Comparison of ENCODE assay signal across 20 cellular contexts in genomic region chr10:59887972-59888640, GRCh38. TPM values are rescaled to one million over a fixed set of nuclear protein-coding genes. Genes with fewer than 3 reads are reported as not detected.
DNase-seq lines count a peak whose midpoint lies in the region; ATAC-seq and TF ChIP-seq lines count a peak whose summit lies in the region.
"Had no signal": no experiment of that assay in that cellular context is flagged by ENCODE, and none has a peak within 500 bp of the region (broad histone marks: within the 10 kb centered on the region; RNA-seq: fewer than 3 reads in every experiment).

No MANE protein-coding gene starts in this region.

- no peaks in the 10 kb centered on the region for H3K9me3 ChIP-seq in CD8-positive, alpha-beta T cell (ENCODE audit: low read length)
- no peaks in the 10 kb centered on the region for H3K9me3 ChIP-seq in H9 (ENCODE audit: control insufficient read depth, low read depth, low read length)
- H3K9me3 ChIP-seq: esophagus muscularis mucosa, heart left ventricle, MG63, right lobe of liver, testis had no signal

- no peaks in the 10 kb centered on the region for H3K9me3 Mint-ChIP-seq in CD8-positive, alpha-beta T cell
- H3K9me3 Mint-ChIP-seq in H9 (no peaks in the 10 kb centered on the region), memory B cell (no peaks in the 10 kb centered on the region)
- no peaks in the 10 kb centered on the region for H3K9me3 Mint-ChIP-seq in activated naive CD8-positive, alpha-beta T cell (ENCODE audit: low read depth)
- H3K9me3 Mint-ChIP-seq: dendritic cell treated with granulocyte-macrophage colony-stimulating factor and Interleukin-4, amounts not matched to agents 40 ng/mL and 50 ng/mL, for 4 days had no signal

- CTCF ChIA-PET in CD8-positive, alpha-beta T cell (lab: Charles Lee): interaction anchor here (1.8 kb wide), 1 partner anchor 18 kb away, joined by 6 read pairs; the partner anchor contains the start of gene CCDC6

- no peak overlapping the region for H2BK12ac ChIP-seq in H9 (ENCODE audit: insufficient read length, low read depth, low read length)

- no peak overlapping the region for H3K56ac ChIP-seq in H9 (ENCODE audit: insufficient read length, low read depth, low read length)

- peaks cover 88% of the 10 kb centered on the region for H3K4me1 Mint-ChIP-seq in CD8-positive, alpha-beta T cell (ENCODE audit: low read depth)
- H3K4me1 Mint-ChIP-seq in H9: peaks cover 70 to 72% of the 10 kb centered on the region in 2 experiments
- H3K4me1 Mint-ChIP-seq in activated naive CD8-positive, alpha-beta T cell (ENCODE audit: low read depth): peaks cover 80% of the 10 kb centered on the region
- H3K4me1 Mint-ChIP-seq in memory B cell: peaks cover 70% of the 10 kb centered on the region

- H3K36me3 ChIP-seq in CD8-positive, alpha-beta T cell (ENCODE audit: insufficient read depth, low read length): no peaks in the 10 kb centered on the region
- H3K36me3 ChIP-seq: MG63, right lobe of liver had no signal

- no peak overlapping the region for H2BK120ac ChIP-seq in H9 (ENCODE audit: low read depth, low read length, poor library complexity, severe bottlenecking)

- POLR2A ChIA-PET in CD8-positive, alpha-beta T cell (lab: Charles Lee): no interaction called here

- H3K27me3 Mint-ChIP-seq in CD8-positive, alpha-beta T cell (ENCODE audit: low read depth): no peaks in the 10 kb centered on the region
- H3K27me3 Mint-ChIP-seq in H9 (ENCODE audit: low read depth) (no peaks in the 10 kb centered on the region), memory B cell (no peaks in the 10 kb centered on the region)
- no peaks in the 10 kb centered on the region for H3K27me3 Mint-ChIP-seq in activated naive CD8-positive, alpha-beta T cell
- H3K27me3 Mint-ChIP-seq: dendritic cell treated with granulocyte-macrophage colony-stimulating factor and Interleukin-4, amounts not matched to agents 40 ng/mL and 50 ng/mL, for 4 days had no signal

- peak in 1 of 7 experiments; percentile 19 for DNase-seq in CD8-positive, alpha-beta T cell
- no peak for DNase-seq in H9
- DNase-seq in memory B cell (ENCODE audit: low spot score in 2 of 2): no peak
- no peak for DNase-seq in NCI-H446 (lab: John Stamatoyannopoulos, UW)
- no peak for DNase-seq in glomerular visceral epithelial cell (ENCODE audit: extremely low spot score)
- no peak for DNase-seq in activated effector memory CD4-positive, alpha-beta T cell treated with anti-CD3 and anti-CD28 coated beads, Interleukin-2, amount 50 U/mL, for 16 hours
- DNase-seq: activated T-cell treated with anti-CD3 and anti-CD28 coated beads for 4 hours, amygdala, DMS53, GM23248, heart left ventricle, kidney, MG63, nucleus accumbens, right lobe of liver, testis had no signal

- no peak overlapping the region for H4K5ac ChIP-seq in H9 (ENCODE audit: insufficient read length, low read depth, low read length)

- no peaks in the 10 kb centered on the region for H4K20me1 ChIP-seq in H9 (ENCODE audit: control insufficient read depth, insufficient read depth, insufficient read length)

- no peak overlapping the region for H3K18ac ChIP-seq in H9 (ENCODE audit: insufficient read length, low read depth, low read length)

- no peak overlapping the region for H3K4me3 ChIP-seq in CD8-positive, alpha-beta T cell (ENCODE audit: low read depth, low read length)
- H3K4me3 ChIP-seq: esophagus muscularis mucosa, GM23248, heart left ventricle, MG63, right lobe of liver, testis had no signal

- H3K27ac Mint-ChIP-seq in CD8-positive, alpha-beta T cell: peak overlapping the region; percentile 32
- H3K27ac Mint-ChIP-seq in H9: peak overlapping the region; percentile 14 to 78 (median 34); a peak in 4 of 7 replicates
- peak overlapping the region; percentile 34 for H3K27ac Mint-ChIP-seq in activated naive CD8-positive, alpha-beta T cell
- H3K27ac Mint-ChIP-seq in memory B cell: peak overlapping the region; percentile 50
- H3K27ac Mint-ChIP-seq: dendritic cell treated with granulocyte-macrophage colony-stimulating factor and Interleukin-4, amounts not matched to agents 40 ng/mL and 50 ng/mL, for 4 days had no signal

- peak; percentile 55 for ATAC-seq in CD8-positive, alpha-beta T cell
- ATAC-seq in memory B cell (ENCODE audit: low read depth) (no peak), GM21447 (IDR thresholded peaks at IDR 0.05; ENCODE audit: unreplicated experiment) (no peak)
- ATAC-seq: heart left ventricle, right lobe of liver had no signal

- H3K4me3 Mint-ChIP-seq in CD8-positive, alpha-beta T cell: no peak overlapping the region
- H3K4me3 Mint-ChIP-seq in H9 (no peak overlapping the region), memory B cell (peak overlapping the region; percentile 41)
- H3K4me3 Mint-ChIP-seq in activated naive CD8-positive, alpha-beta T cell: no peak overlapping the region
- H3K4me3 Mint-ChIP-seq: dendritic cell treated with granulocyte-macrophage colony-stimulating factor and Interleukin-4, amounts not matched to agents 40 ng/mL and 50 ng/mL, for 4 days had no signal

- no peak overlapping the region for H3K4me2 ChIP-seq in H9 (ENCODE audit: insufficient read depth, insufficient read length, low read length)

- no peak overlapping the region for H4K8ac ChIP-seq in H9 (replicated peaks; ENCODE audit: insufficient read length, low read depth, low read length)

- H3K79me2 ChIP-seq in H9 (ENCODE audit: insufficient read depth, low read length): peaks cover 39% of the 10 kb centered on the region

- peaks cover 12% of the 10 kb centered on the region for H3K79me1 ChIP-seq in H9 (ENCODE audit: insufficient read depth, low read depth, low read length, poor library complexity, severe bottlenecking)

- no peak overlapping the region for H3K23ac ChIP-seq in H9 (ENCODE audit: insufficient read length, low read depth, low read length)

- H3T11ph ChIP-seq in H9 (ENCODE audit: low read length): no peak overlapping the region

- no peak overlapping the region for H2BK20ac ChIP-seq in H9 (ENCODE audit: low read depth, low read length, poor library complexity, severe bottlenecking)

- no peak overlapping the region for H3K27ac ChIP-seq in CD8-positive, alpha-beta T cell (ENCODE audit: low read depth, low read length)
- H3K27ac ChIP-seq in H9 (ENCODE audit: insufficient read length, low read depth, low read length): no peak overlapping the region
- H3K27ac ChIP-seq: esophagus muscularis mucosa, GM23248, heart left ventricle, right lobe of liver, testis had no signal

- no peak overlapping the region; the same call in 1 of the 2 replicates for H3K14ac ChIP-seq in H9 (ENCODE audit: insufficient read depth, low read length)

- no peaks in the 10 kb centered on the region for H3K27me3 ChIP-seq in CD8-positive, alpha-beta T cell (ENCODE audit: insufficient read depth, low read length)
- H3K27me3 ChIP-seq in H9 (ENCODE audit: insufficient read depth, low read length): no peaks in the 10 kb centered on the region
- H3K27me3 ChIP-seq: esophagus muscularis mucosa, heart left ventricle, MG63, right lobe of liver, testis had no signal

- no peak overlapping the region for H4K91ac ChIP-seq in H9 (ENCODE audit: insufficient read length, low read depth, low read length)

- peaks cover 11% of the 10 kb centered on the region for H3K36me3 Mint-ChIP-seq in CD8-positive, alpha-beta T cell
- H3K36me3 Mint-ChIP-seq in H9 (ENCODE audit: insufficient read depth in 1 of 3, low read depth in 3 of 3) (peaks cover 8 to 15% (median 13%) of the 10 kb centered on the region in 3 experiments; a peak in 6 of 7 replicates), memory B cell (peaks cover 8% of the 10 kb centered on the region)
- peaks cover 16% of the 10 kb centered on the region for H3K36me3 Mint-ChIP-seq in activated naive CD8-positive, alpha-beta T cell

- H2BK15ac ChIP-seq in H9 (ENCODE audit: low read depth, low read length): no peak overlapping the region

- no peak overlapping the region for H2AK5ac ChIP-seq in H9 (ENCODE audit: insufficient read length, low read length)

- H3K4me1 ChIP-seq in CD8-positive, alpha-beta T cell (ENCODE audit: insufficient read depth, low read length): peaks cover 33% of the 10 kb centered on the region
- peaks cover 5% of the 10 kb centered on the region; the same call in 1 of the 2 replicates for H3K4me1 ChIP-seq in H9 (ENCODE audit: insufficient read depth, low read length)
- H3K4me1 ChIP-seq: right lobe of liver, testis had no signal

- H2AFZ ChIP-seq in H9 (ENCODE audit: low read length): no peak overlapping the region
- H2AFZ ChIP-seq: GM23248 had no signal

- no peak overlapping the region for H3K4ac ChIP-seq in H9 (ENCODE audit: low read depth, low read length)

- WGBS in H9 (ENCODE audit: extremely low coverage, insufficient read length, low lambda C conversion rate): no CpG with 5 or more reads among the region's 6 CpGs

- no peaks in the 10 kb centered on the region for H3K23me2 ChIP-seq in H9 (ENCODE audit: insufficient read length, low read depth, low read length, poor library complexity, severe bottlenecking)

- H2BK5ac ChIP-seq in H9 (ENCODE audit: insufficient read length, low read length): no peak overlapping the region

- intact Hi-C loops in CD8-positive, alpha-beta T cell (cut with DNase I, micrococcal nuclease): no loop called here

- no peak for TF ChIP-seq CTCF in CD8-positive, alpha-beta T cell (IDR thresholded peaks at IDR 0.05)
- no peak for TF ChIP-seq CTCF in H9 (conservative IDR thresholded peaks at IDR 0.05)

- H3K9ac ChIP-seq in H9 (ENCODE audit: extremely low read depth, insufficient read length, low read length): no peak overlapping the region
- H3K9ac ChIP-seq: GM23248 had no signal

RNA-seq across cellular contexts. Expression of gene CCDC6, which starts 18.2 kb away (rescaled TPM):
- 10 to 100 TPM; 21.6 to 23.7 TPM for total RNA-seq in CD8-positive, alpha-beta T cell
- total RNA-seq in H9 (2021): 58.4 and 59.0 TPM in 2 replicates
